In genomic region chr9:129647635-129648034, GRCh38 we compare ENCODE assay signal across 1 cellular context.
A peak's percentile ranks its signal among the peaks of the same experiment; 100 is the strongest.
TF ChIP-seq lines count a peak whose summit lies in the region.

No MANE protein-coding gene starts in this region.

TF ChIP-seq in HEK293, 187 proteins besides CTCF, POLR2A, EP300 and RAD21 (continued from another document):
- TF ChIP-seq PRDM4 (tag by site-specific recombination; IDR thresholded peaks at IDR 0.05) (no peak), ZNF513 (tag by site-specific recombination; IDR thresholded peaks at IDR 0.05) (no peak), TCF7L2 (IDR thresholded peaks at IDR 0.05; ENCODE audit: borderline replicate concordance, low read depth, low read length) (no peak), ZNF184 (tag by site-specific recombination; IDR thresholded peaks at IDR 0.05) (no peak), ZNF311 (tag by site-specific recombination; IDR thresholded peaks at IDR 0.05; ENCODE audit: borderline replicate concordance) (no peak), ZNF433 (tag by site-specific recombination; IDR thresholded peaks at IDR 0.05; ENCODE audit: low read depth) (no peak), ZSCAN4 (tag by site-specific recombination; IDR thresholded peaks at IDR 0.05) (no peak), ZBTB26 (tag by site-specific recombination; optimal IDR thresholded peaks at IDR 0.05) (no peak), ZNF239 (tag by site-specific recombination; IDR thresholded peaks at IDR 0.05) (no peak), ZNF18 (tag by site-specific recombination; IDR thresholded peaks at IDR 0.05) (peak; percentile 87), ZNF639 (tag by site-specific recombination; IDR thresholded peaks at IDR 0.05) (no peak), ZNF292 (tag by site-specific recombination; IDR thresholded peaks at IDR 0.05; ENCODE audit: borderline replicate concordance, low read depth) (no peak), PRDM1 (tag by site-specific recombination; IDR thresholded peaks at IDR 0.05) (no peak), ZFHX2 (tag by site-specific recombination; conservative IDR thresholded peaks at IDR 0.05) (peak; percentile 95), ZSCAN18 (tag by site-specific recombination; IDR thresholded peaks at IDR 0.05) (no peak), KLF1 (tag by site-specific recombination; IDR thresholded peaks at IDR 0.05) (no peak), ZNF585B (tag by site-specific recombination; IDR thresholded peaks at IDR 0.05) (no peak)
